In the genomic region with DNA sequence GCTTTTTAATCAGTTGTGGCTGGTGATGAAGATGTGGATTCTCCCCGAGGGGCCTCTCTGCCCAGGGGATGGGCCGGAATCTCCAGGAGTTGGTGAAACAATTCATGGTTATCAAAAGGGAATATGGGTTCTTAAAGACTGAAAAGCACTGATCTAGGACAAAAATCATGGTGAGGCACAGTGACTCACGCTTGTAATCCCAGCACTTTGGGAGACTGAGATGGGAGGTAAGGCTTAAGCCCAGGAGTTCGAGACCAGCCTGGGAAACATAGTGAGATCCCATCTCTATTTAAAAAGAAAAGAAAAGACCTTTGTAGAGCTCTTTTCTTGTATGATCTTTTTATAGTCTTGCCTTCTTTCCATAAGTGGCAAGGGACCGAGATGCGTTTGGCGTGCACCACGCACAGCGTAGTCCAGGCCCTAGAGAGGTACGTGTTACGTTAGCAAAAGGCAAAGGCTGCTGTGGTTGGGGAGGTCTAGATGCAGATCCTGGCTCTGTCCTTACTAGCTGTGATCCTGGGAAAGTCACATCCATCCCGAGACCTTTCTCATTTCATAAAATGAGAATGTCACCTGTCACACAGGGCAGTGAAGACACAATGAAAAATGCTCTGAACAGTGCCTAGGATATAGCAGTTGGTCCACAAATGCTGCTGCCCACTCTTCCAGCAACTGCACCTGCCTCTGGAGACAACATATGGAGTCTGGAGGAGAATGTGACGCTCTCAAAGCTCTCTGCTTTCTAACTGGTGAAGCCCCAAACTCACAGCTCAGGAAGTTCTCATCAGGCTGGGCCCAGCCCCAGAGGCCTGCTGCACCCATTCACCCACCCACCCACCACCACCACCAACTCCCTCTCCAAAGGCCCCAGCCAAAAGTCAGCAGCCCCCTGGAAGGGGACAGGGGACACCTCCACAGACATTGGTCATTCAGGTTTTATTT, we compare ENCODE assay signal across 18 cellular contexts. TPM values are rescaled to one million over a fixed set of nuclear protein-coding genes. Genes with fewer than 3 reads are reported as not detected.
DNase-seq lines count a peak whose midpoint lies in the region; ATAC-seq and TF ChIP-seq lines count a peak whose summit lies in the region.
"Had no signal": no experiment of that assay in that cellular context is flagged by ENCODE, and none has a peak within 500 bp of the region (broad histone marks: within the 10 kb centered on the region; RNA-seq: fewer than 3 reads in every experiment).

No MANE protein-coding gene starts in this region.

- no peak overlapping the region for H3K9ac ChIP-seq in BLaER1
- H3K9ac ChIP-seq: GM23248 had no signal

- peaks cover 15 to 33% of the 10 kb centered on the region in 2 donors for H3K4me1 Mint-ChIP-seq in natural killer cell treated with Interleukin-12 subunit alpha and Interleukin-12 subunit beta and Interleukin-15 and Interleukin-18, amount 100 ng/mL, for 72 hours (ENCODE audit: low read depth in 2 of 2)
- H3K4me1 Mint-ChIP-seq in activated T-cell treated with anti-CD3 and anti-CD28 coated beads, Interleukin-2, amount 50 U/mL, for 24 hours (ENCODE audit: low read depth) = peaks cover 17% of the 10 kb centered on the region

- H3K36me3 ChIP-seq in BLaER1 (peaks cover 32% of the 10 kb centered on the region), HEK293 (ENCODE audit: control insufficient read depth in 2 of 2, insufficient read depth in 1 of 2, low read length in 2 of 2) (no peaks in the 10 kb centered on the region), hepatocyte (replicated peaks; ENCODE audit: insufficient read depth, low read depth) (no peaks in the 10 kb centered on the region)
- H3K36me3 ChIP-seq: right lobe of liver had no signal

- no peaks in the 10 kb centered on the region for H3K9me3 Mint-ChIP-seq in natural killer cell treated with Interleukin-12 subunit alpha and Interleukin-12 subunit beta and Interleukin-15 and Interleukin-18, amount 100 ng/mL, for 72 hours
- H3K9me3 Mint-ChIP-seq in activated T-cell treated with anti-CD3 and anti-CD28 coated beads, Interleukin-2, amount 50 U/mL, for 24 hours = no peaks in the 10 kb centered on the region
- H3K9me3 Mint-ChIP-seq: stimulated activated naive B cell treated with anti-CD40 and anti-IgM and Interleukin-4, amounts not matched to agents 10 μg/mL and 1 μg/mL and 100 μg/mL, for 72 hours had no signal

- ATAC-seq in natural killer cell treated with Interleukin-12 subunit alpha and Interleukin-12 subunit beta and Interleukin-15 and Interleukin-18, amount 100 ng/mL, for 72 hours = no peak
- ATAC-seq in GM19397 (IDR thresholded peaks at IDR 0.05; ENCODE audit: unreplicated experiment) = no peak
- ATAC-seq: right lobe of liver; SK-N-SH treated with all-trans-retinoic acid at 6 μM for 48 hours; stimulated activated naive B cell treated with anti-CD40 and anti-IgM and Interleukin-4, amounts not matched to agents 10 μg/mL and 1 μg/mL and 100 μg/mL, for 72 hours had no signal

- peak overlapping the region; percentile 68 to 80 for H3K27ac Mint-ChIP-seq in natural killer cell treated with Interleukin-12 subunit alpha and Interleukin-12 subunit beta and Interleukin-15 and Interleukin-18, amount 100 ng/mL, for 72 hours
- no peak overlapping the region for H3K27ac Mint-ChIP-seq in activated T-cell treated with anti-CD3 and anti-CD28 coated beads, Interleukin-2, amount 50 U/mL, for 24 hours
- H3K27ac Mint-ChIP-seq: stimulated activated naive B cell treated with anti-CD40 and anti-IgM and Interleukin-4, amounts not matched to agents 10 μg/mL and 1 μg/mL and 100 μg/mL, for 72 hours had no signal

- 93% methylated on average over 13 of the region's 13 CpGs for WGBS in hepatocyte (ENCODE audit: low lambda C conversion rate, missing lambda C conversion rate)

- H2AFZ ChIP-seq in hepatocyte = no peak overlapping the region
- H2AFZ ChIP-seq: GM23248 had no signal

- POLR2A ChIA-PET in HEK293 (lab: Yijun Ruan, JAX) = no interaction called here

- CTCF ChIA-PET in HEK293 (lab: Yijun Ruan, JAX) = interaction anchor here (0.7 to 2.8 kb wide), 3 partner anchors 11 to 150 kb away, joined by 3 to 14 read pairs (median 4); no protein-coding TSS in a partner anchor

- H4K20me1 ChIP-seq in BLaER1 (peaks cover 16% of the 10 kb centered on the region), hepatocyte (ENCODE audit: insufficient read depth, poor library complexity, severe bottlenecking) (no peaks in the 10 kb centered on the region)

- no peak overlapping the region for H3K4me3 ChIP-seq in BLaER1
- no peak overlapping the region for H3K4me3 ChIP-seq in HEK293 (ENCODE audit: low read depth, low read length)
- no peak overlapping the region for H3K4me3 ChIP-seq in hepatocyte
- H3K4me3 ChIP-seq: GM23248, right lobe of liver had no signal

- no peaks in the 10 kb centered on the region for H3K9me2 ChIP-seq in hepatocyte (replicated peaks; ENCODE audit: insufficient read depth)

- H3K4me2 ChIP-seq in BLaER1 = 0 out of 2 replicates have a peak overlapping the region, but pooled peaks have one; percentile 37
- no peak overlapping the region for H3K4me2 ChIP-seq in hepatocyte

- no peak for DNase-seq in natural killer cell treated with Interleukin-12 subunit alpha and Interleukin-12 subunit beta and Interleukin-15 and Interleukin-18, amount 100 ng/mL, for 72 hours (ENCODE audit: low spot score)
- DNase-seq in hepatocyte (ENCODE audit: low spot score) (no peak), DMS153 treated with DMSO at 0.1 percent for 48 hours (lab: John Stamatoyannopoulos, UW; ENCODE audit: unreplicated experiment) (no peak)
- no peak for DNase-seq in activated T-cell treated with anti-CD3 and anti-CD28 coated beads, Interleukin-2, amount 50 U/mL, for 24 hours
- DNase-seq: activated CD4-positive, alpha-beta T cell treated with anti-CD3 and anti-CD28 coated beads for 1 hour; activated gamma-delta T cell; COR-L47; GM23248; NCI-H1694; NCI-H226; NK-92 treated with Interleukin-12 subunit alpha and Interleukin-12 subunit beta, amount 100 ng/mL, for 24 hours; stimulated activated naive B cell treated with anti-CD40 and anti-IgM and Interleukin-4, amounts not matched to agents 10 μg/mL and 1 μg/mL and 100 μg/mL, for 72 hours had no signal

- H3K4me3 Mint-ChIP-seq in natural killer cell treated with Interleukin-12 subunit alpha and Interleukin-12 subunit beta and Interleukin-15 and Interleukin-18, amount 100 ng/mL, for 72 hours = no peak overlapping the region
- H3K4me3 Mint-ChIP-seq in activated T-cell treated with anti-CD3 and anti-CD28 coated beads, Interleukin-2, amount 50 U/mL, for 24 hours = no peak overlapping the region
- H3K4me3 Mint-ChIP-seq: stimulated activated naive B cell treated with anti-CD40 and anti-IgM and Interleukin-4, amounts not matched to agents 10 μg/mL and 1 μg/mL and 100 μg/mL, for 72 hours had no signal

- H3K9me3 ChIP-seq in BLaER1 = no peaks in the 10 kb centered on the region
- H3K9me3 ChIP-seq in HEK293 (ENCODE audit: control insufficient read depth, insufficient read depth, low read depth, low read length) = no peaks in the 10 kb centered on the region
- no peaks in the 10 kb centered on the region for H3K9me3 ChIP-seq in hepatocyte (ENCODE audit: low read depth)
- H3K9me3 ChIP-seq: right lobe of liver had no signal

- no peak for TF ChIP-seq CTCF in HEK293 (tag by site-specific recombination; IDR thresholded peaks at IDR 0.05)
- TF ChIP-seq CTCF in hepatocyte (IDR thresholded peaks at IDR 0.05; ENCODE audit: poor library complexity) = no peak

- no peaks in the 10 kb centered on the region for H3K36me3 Mint-ChIP-seq in natural killer cell treated with Interleukin-12 subunit alpha and Interleukin-12 subunit beta and Interleukin-15 and Interleukin-18, amount 100 ng/mL, for 72 hours
- peaks cover 42% of the 10 kb centered on the region for H3K36me3 Mint-ChIP-seq in activated T-cell treated with anti-CD3 and anti-CD28 coated beads, Interleukin-2, amount 50 U/mL, for 24 hours (ENCODE audit: low read depth)

- H3K4me1 ChIP-seq in BLaER1 (peaks cover 42% of the 10 kb centered on the region), HEK293 (ENCODE audit: control insufficient read depth, insufficient read depth, low read length) (no peaks in the 10 kb centered on the region), hepatocyte (ENCODE audit: insufficient read depth) (no peaks in the 10 kb centered on the region)
- H3K4me1 ChIP-seq: right lobe of liver had no signal

- no peaks in the 10 kb centered on the region for H3K27me3 ChIP-seq in BLaER1
- H3K27me3 ChIP-seq in hepatocyte = no peaks in the 10 kb centered on the region
- H3K27me3 ChIP-seq: right lobe of liver had no signal

- H3K27me3 Mint-ChIP-seq in natural killer cell treated with Interleukin-12 subunit alpha and Interleukin-12 subunit beta and Interleukin-15 and Interleukin-18, amount 100 ng/mL, for 72 hours = no peaks in the 10 kb centered on the region
- no peaks in the 10 kb centered on the region for H3K27me3 Mint-ChIP-seq in activated T-cell treated with anti-CD3 and anti-CD28 coated beads, Interleukin-2, amount 50 U/mL, for 24 hours
- H3K27me3 Mint-ChIP-seq: stimulated activated naive B cell treated with anti-CD40 and anti-IgM and Interleukin-4, amounts not matched to agents 10 μg/mL and 1 μg/mL and 100 μg/mL, for 72 hours had no signal

- H3K79me2 ChIP-seq in hepatocyte = no peaks in the 10 kb centered on the region

- H3K27ac ChIP-seq in BLaER1 = no peak overlapping the region
- H3K27ac ChIP-seq in HEK293 (ENCODE audit: extremely low read depth, low read depth, low read length) = no peak overlapping the region
- H3K27ac ChIP-seq in angular gyrus (ENCODE audit: low read depth, low read length) = peak overlapping the region; percentile 7
- no peak overlapping the region for H3K27ac ChIP-seq in hepatocyte
- H3K27ac ChIP-seq: GM23248, right lobe of liver had no signal

TF ChIP-seq in HEK293, 187 proteins besides CTCF, POLR2A, EP300 and RAD21:
- TF ChIP-seq ZNF112 (tag by site-specific recombination; IDR thresholded peaks at IDR 0.05) (no peak), GLIS1 (tag by site-specific recombination; IDR thresholded peaks at IDR 0.05) (0 out of 2 replicates have a peak, but pooled peaks have one; percentile 1)

RNA-seq across cellular contexts. Expression of gene KIF21B, which starts 54.8 kb away (rescaled TPM):
- total RNA-seq in natural killer cell treated with Interleukin-12 subunit alpha and Interleukin-12 subunit beta and Interleukin-15 and Interleukin-18, amount 100 ng/mL, for 72 hours = 10 to 100 TPM; 71.1 to 93.3 TPM
- total RNA-seq in hepatocyte = 0.60 and 1.3 TPM in 2 replicates
- polyA plus RNA-seq in hepatocyte = 0.18 and 0.19 TPM in 2 replicates
- total RNA-seq: GM23248 had no signal

Comparison
In these comparisons a context has a peak if more than half of its experiments do, and no peak if none do; other contexts are left out.
1. RNA of gene KIF21B, which starts 54.8 kb away (total RNA-seq): 71.1 to 93.3 TPM in natural killer cell treated with Interleukin-12 subunit alpha and Interleukin-12 subunit beta and Interleukin-15 and Interleukin-18, amount 100 ng/mL, for 72 hours; 0.60 to 1.3 TPM in hepatocyte; every median in the first group is over 10 times any median in the second.